1 cellular context compared by ENCODE assay signal in the genomic region with DNA sequence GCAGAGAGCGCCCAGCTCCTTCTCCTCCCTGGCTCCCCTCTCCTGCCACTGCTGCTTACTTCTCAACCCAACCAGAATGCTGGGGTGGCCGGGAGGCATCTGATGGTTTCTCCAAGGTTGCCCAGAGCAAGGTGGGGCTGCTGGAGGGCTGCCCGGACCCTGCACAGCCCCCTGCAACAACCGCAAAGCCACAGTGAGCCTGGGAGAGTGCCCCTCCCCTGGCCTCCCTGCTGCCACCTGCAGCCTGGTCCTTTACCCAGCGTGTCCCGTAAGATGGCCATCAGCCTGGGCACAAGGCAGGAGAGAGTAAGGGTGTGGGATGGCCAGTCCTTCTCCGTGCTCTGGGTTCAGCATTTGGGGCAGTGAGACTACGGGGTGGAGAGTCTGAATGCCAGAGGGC.
TF ChIP-seq lines count a peak whose summit lies in the region.

No MANE protein-coding gene starts in this region.

TF ChIP-seq in SK-N-SH treated with all-trans-retinoic acid at 6 μM for 48 hours, 23 proteins besides CTCF, POLR2A, EP300 and RAD21 (continued from another document):
- TF ChIP-seq CSDC2 (CRISPR knock-in tag; IDR thresholded peaks at IDR 0.05) (no peak), ZFP3 (CRISPR knock-in tag; IDR thresholded peaks at IDR 0.05) (no peak)
- TF ChIP-seq, protein P1, sequence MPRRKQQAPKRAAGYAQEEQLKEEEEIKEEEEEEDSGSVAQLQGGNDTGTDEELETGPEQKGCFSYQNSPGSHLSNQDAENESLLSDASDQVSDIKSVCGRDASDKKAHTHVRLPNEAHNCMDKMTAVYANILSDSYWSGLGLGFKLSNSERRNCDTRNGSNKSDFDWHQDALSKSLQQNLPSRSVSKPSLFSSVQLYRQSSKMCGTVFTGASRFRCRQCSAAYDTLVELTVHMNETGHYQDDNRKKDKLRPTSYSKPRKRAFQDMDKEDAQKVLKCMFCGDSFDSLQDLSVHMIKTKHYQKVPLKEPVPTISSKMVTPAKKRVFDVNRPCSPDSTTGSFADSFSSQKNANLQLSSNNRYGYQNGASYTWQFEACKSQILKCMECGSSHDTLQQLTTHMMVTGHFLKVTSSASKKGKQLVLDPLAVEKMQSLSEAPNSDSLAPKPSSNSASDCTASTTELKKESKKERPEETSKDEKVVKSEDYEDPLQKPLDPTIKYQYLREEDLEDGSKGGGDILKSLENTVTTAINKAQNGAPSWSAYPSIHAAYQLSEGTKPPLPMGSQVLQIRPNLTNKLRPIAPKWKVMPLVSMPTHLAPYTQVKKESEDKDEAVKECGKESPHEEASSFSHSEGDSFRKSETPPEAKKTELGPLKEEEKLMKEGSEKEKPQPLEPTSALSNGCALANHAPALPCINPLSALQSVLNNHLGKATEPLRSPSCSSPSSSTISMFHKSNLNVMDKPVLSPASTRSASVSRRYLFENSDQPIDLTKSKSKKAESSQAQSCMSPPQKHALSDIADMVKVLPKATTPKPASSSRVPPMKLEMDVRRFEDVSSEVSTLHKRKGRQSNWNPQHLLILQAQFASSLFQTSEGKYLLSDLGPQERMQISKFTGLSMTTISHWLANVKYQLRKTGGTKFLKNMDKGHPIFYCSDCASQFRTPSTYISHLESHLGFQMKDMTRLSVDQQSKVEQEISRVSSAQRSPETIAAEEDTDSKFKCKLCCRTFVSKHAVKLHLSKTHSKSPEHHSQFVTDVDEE (CRISPR knock-in tag; IDR thresholded peaks at IDR 0.05) = no peak
TF ChIP-seq in SK-N-SH treated with all-trans-retinoic acid at 6 μM for 48 hours: peak in this region for 0.
